20 cellular contexts compared by ENCODE assay signal in the genomic region with DNA sequence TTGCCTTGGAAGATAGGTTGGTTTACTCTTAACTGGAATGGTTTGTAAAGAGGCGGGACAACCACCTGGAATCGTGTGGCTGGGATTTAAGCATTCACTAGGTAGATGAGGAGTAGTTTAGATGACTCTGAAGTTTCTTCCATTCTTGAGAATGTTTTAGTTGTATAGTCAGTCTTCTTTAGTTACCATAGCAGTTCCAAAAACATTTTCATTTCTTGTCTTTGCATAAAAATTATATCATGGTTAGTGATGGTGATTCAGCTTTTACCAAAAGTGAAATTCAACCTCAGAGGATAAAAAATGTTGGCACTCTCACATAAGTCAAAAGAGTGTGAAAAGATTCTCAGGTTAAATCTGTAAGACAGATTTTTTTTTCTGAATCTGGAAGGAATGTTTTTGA.
DNase-seq lines count a peak whose midpoint lies in the region; ATAC-seq and TF ChIP-seq lines count a peak whose summit lies in the region.
"Had no signal": no experiment of that assay in that cellular context is flagged by ENCODE, and none has a peak within 500 bp of the region (broad histone marks: within the 10 kb centered on the region; RNA-seq: fewer than 3 reads in every experiment).

No MANE protein-coding gene starts in this region.

- no peaks in the 10 kb centered on the region for H3K9me3 ChIP-seq in IMR-90 (ENCODE audit: control insufficient read depth, insufficient read depth, low read length)
- H3K9me3 ChIP-seq: A549, MG63 had no signal

- no peaks in the 10 kb centered on the region for H4K20me1 ChIP-seq in IMR-90 (ENCODE audit: insufficient read depth, low read length)

- DNase-seq in activated T-cell treated with anti-CD3 and anti-CD28 coated beads, Interleukin-2, amount 50 U/mL, for 72 hours = no peak
- DNase-seq in activated T-cell treated with anti-CD3 and anti-CD28 coated beads, Interleukin-2, amount 50 U/mL, for 48 hours = no peak
- DNase-seq in IMR-90 (peak; percentile 18), dedifferentiated amniotic fluid mesenchymal stem cell (ENCODE audit: extremely low spot score) (peak; percentile 36), osteocyte (ENCODE audit: extremely low spot score, unreplicated experiment) (no peak), NCI-H524 (lab: John Stamatoyannopoulos, UW) (no peak), NCI-H1436 treated with DMSO at 0.1 percent for 48 hours (lab: John Stamatoyannopoulos, UW) (no peak)
- no peak for DNase-seq in stimulated activated naive CD8-positive, alpha-beta T cell treated with anti-CD3 and anti-CD28 coated beads, Interleukin-15, amount 100 ng/mL, for 72 hours
- DNase-seq: AML-193; Calu3; CD4-positive, CD25-positive, alpha-beta regulatory T cell; DMS79; GOT3; HFFc6; KG1; MG63; NCI-H1092 treated with DMSO at 0.1 percent for 48 hours; NCI-H1694 treated with DMSO at 0.1 percent for 48 hours had no signal

- H3K4ac ChIP-seq in IMR-90 (ENCODE audit: low read depth, low read length) = no peak overlapping the region

- POLR2A ChIA-PET in IMR-90 (lab: Charles Lee; ENCODE audit: unreplicated experiment) = no interaction called here

- H2BK15ac ChIP-seq in IMR-90 (ENCODE audit: low read depth, low read length) = no peak overlapping the region

- H3K23ac ChIP-seq in IMR-90 (ENCODE audit: low read depth, low read length) = no peak overlapping the region

- H3K18ac ChIP-seq in IMR-90 (ENCODE audit: low read depth, low read length) = no peak overlapping the region

- H4K91ac ChIP-seq in IMR-90 (ENCODE audit: insufficient read depth, low read depth, low read length) = no peak overlapping the region

- H2BK20ac ChIP-seq in IMR-90 (ENCODE audit: low read depth, low read length) = no peak overlapping the region

- peaks cover 43% of the 10 kb centered on the region for H3K4me1 Mint-ChIP-seq in activated T-cell treated with anti-CD3 and anti-CD28 coated beads, Interleukin-2, amount 50 U/mL, for 72 hours (ENCODE audit: low read depth)
- peaks cover 5% of the 10 kb centered on the region for H3K4me1 Mint-ChIP-seq in osteocyte (ENCODE audit: unreplicated experiment)
- H3K4me1 Mint-ChIP-seq in stimulated activated naive CD8-positive, alpha-beta T cell treated with anti-CD3 and anti-CD28 coated beads, Interleukin-15, amount 100 ng/mL, for 72 hours = peaks cover 31% of the 10 kb centered on the region

- no peak overlapping the region for H2AFZ ChIP-seq in IMR-90 (replicated peaks; ENCODE audit: low read length, poor library complexity)

- H3K79me1 ChIP-seq in IMR-90 (ENCODE audit: low read depth in 1 of 2, low read length in 2 of 2) = no peaks in the 10 kb centered on the region; a peak in 1 of 4 replicates

- no CpG with 5 or more reads among the region's 2 CpGs for WGBS in IMR-90 (ENCODE audit: extremely low coverage in 2 of 2, insufficient read length in 1 of 2), 2 experiments

- no peak overlapping the region for H4K5ac ChIP-seq in IMR-90 (ENCODE audit: low read depth, low read length)

- no peak overlapping the region for H3K4me3 ChIP-seq in IMR-90 (ENCODE audit: insufficient read depth, low read depth, low read length)
- H3K4me3 ChIP-seq: A549, MG63 had no signal

- TF ChIP-seq CTCF in IMR-90 (conservative IDR thresholded peaks at IDR 0.05; ENCODE audit: low read depth, low read length) (no peak), osteocyte (IDR thresholded peaks at IDR 0.05) (no peak)

- H3K4me2 ChIP-seq in IMR-90 (ENCODE audit: low read depth, low read length) = no peak overlapping the region
- H3K4me2 ChIP-seq: A549 had no signal

- H3K56ac ChIP-seq in IMR-90 (ENCODE audit: extremely low read depth, insufficient read depth, low read length) = no peak overlapping the region

- in situ Hi-C loops in IMR-90 (cut with MboI; ENCODE audit: low sequenced_read_pairs) = no loop called here

- CTCF ChIA-PET in IMR-90 (lab: Yijun Ruan, JAX) = interaction anchor here (0.7 kb wide), 1 partner anchor 88 kb away, joined by 3 read pairs; no protein-coding TSS in a partner anchor

- no peak overlapping the region for H3K9ac ChIP-seq in IMR-90 (ENCODE audit: low read depth, low read length)

- H3K4me3 Mint-ChIP-seq in activated T-cell treated with anti-CD3 and anti-CD28 coated beads, Interleukin-2, amount 50 U/mL, for 72 hours = no peak overlapping the region
- H3K4me3 Mint-ChIP-seq in osteocyte (ENCODE audit: unreplicated experiment) = no peak overlapping the region
- no peak overlapping the region for H3K4me3 Mint-ChIP-seq in stimulated activated naive CD8-positive, alpha-beta T cell treated with anti-CD3 and anti-CD28 coated beads, Interleukin-15, amount 100 ng/mL, for 72 hours
- H3K4me3 Mint-ChIP-seq: CD4-positive, CD25-positive, alpha-beta regulatory T cell; HFFc6 had no signal

- H2AK5ac ChIP-seq in IMR-90 (ENCODE audit: low read depth, low read length) = no peak overlapping the region

- intact Hi-C loops in IMR-90 (cut with micrococcal nuclease) = no loop called here

- peaks cover 17 to 30% of the 10 kb centered on the region in 2 donors for H3K36me3 Mint-ChIP-seq in activated T-cell treated with anti-CD3 and anti-CD28 coated beads, Interleukin-2, amount 50 U/mL, for 72 hours (ENCODE audit: insufficient read depth in 2 of 2)
- peaks cover 21% of the 10 kb centered on the region for H3K36me3 Mint-ChIP-seq in osteocyte (ENCODE audit: unreplicated experiment)

- H3K27me3 Mint-ChIP-seq in activated T-cell treated with anti-CD3 and anti-CD28 coated beads, Interleukin-2, amount 50 U/mL, for 72 hours (ENCODE audit: low read depth) = no peaks in the 10 kb centered on the region
- H3K27me3 Mint-ChIP-seq in osteocyte (ENCODE audit: unreplicated experiment) = no peaks in the 10 kb centered on the region
- H3K27me3 Mint-ChIP-seq in stimulated activated naive CD8-positive, alpha-beta T cell treated with anti-CD3 and anti-CD28 coated beads, Interleukin-15, amount 100 ng/mL, for 72 hours = no peaks in the 10 kb centered on the region
- H3K27me3 Mint-ChIP-seq: CD4-positive, CD25-positive, alpha-beta regulatory T cell had no signal

- no peak overlapping the region for H2AK9ac ChIP-seq in IMR-90 (replicated peaks; ENCODE audit: low read depth, low read length, poor library complexity)

- no peak for TF ChIP-seq RAD21 in IMR-90 (IDR thresholded peaks at IDR 0.05; ENCODE audit: low read length)

- H3K27ac Mint-ChIP-seq in activated T-cell treated with anti-CD3 and anti-CD28 coated beads, Interleukin-2, amount 50 U/mL, for 72 hours = no peak overlapping the region
- H3K27ac Mint-ChIP-seq in osteocyte (ENCODE audit: unreplicated experiment) = peak overlapping the region; percentile 36
- no peak overlapping the region for H3K27ac Mint-ChIP-seq in stimulated activated naive CD8-positive, alpha-beta T cell treated with anti-CD3 and anti-CD28 coated beads, Interleukin-15, amount 100 ng/mL, for 72 hours
- H3K27ac Mint-ChIP-seq: HFFc6 had no signal

- TF ChIP-seq POLR2A in IMR-90 (IDR thresholded peaks at IDR 0.05; ENCODE audit: low read depth, low read length) = no peak

- H3K14ac ChIP-seq in IMR-90 (replicated peaks; ENCODE audit: low read depth, low read length) = no peak overlapping the region

- H4K8ac ChIP-seq in IMR-90 (ENCODE audit: low read depth in 2 of 2, low read length in 2 of 2) = no peak overlapping the region

- BruUV-seq in IMR-90 (replicated peaks; lab: Mats Ljungman, UMichigan) = no TSS peak

- no peaks in the 10 kb centered on the region; the same call in 1 of the 2 replicates for H3K36me3 ChIP-seq in IMR-90 (ENCODE audit: control insufficient read depth, insufficient read depth, low read length)
- H3K36me3 ChIP-seq: MG63 had no signal

- H3K4me1 ChIP-seq in IMR-90 (ENCODE audit: control insufficient read depth, insufficient read depth, low read length) = no peaks in the 10 kb centered on the region
- H3K4me1 ChIP-seq: A549 had no signal

- dilution Hi-C loops in IMR-90 (cut with HindIII; ENCODE audit: low sequenced_read_pairs, unreplicated experiment) = no loop called here

- H3K27me3 ChIP-seq in IMR-90 (ENCODE audit: control insufficient read depth, insufficient read depth, low read length) = no peaks in the 10 kb centered on the region
- H3K27me3 ChIP-seq: MG63 had no signal

- peaks cover 2 to 7% of the 10 kb centered on the region in 2 donors for H3K9me3 Mint-ChIP-seq in activated T-cell treated with anti-CD3 and anti-CD28 coated beads, Interleukin-2, amount 50 U/mL, for 72 hours
- H3K9me3 Mint-ChIP-seq in osteocyte (ENCODE audit: unreplicated experiment) = peaks cover 9% of the 10 kb centered on the region
- H3K9me3 Mint-ChIP-seq in stimulated activated naive CD8-positive, alpha-beta T cell treated with anti-CD3 and anti-CD28 coated beads, Interleukin-15, amount 100 ng/mL, for 72 hours = peaks cover 14 to 24% of the 10 kb centered on the region in 2 donors

- H2BK5ac ChIP-seq in IMR-90 (ENCODE audit: low read depth, low read length, poor library complexity, severe bottlenecking) = no peak overlapping the region

- H2BK120ac ChIP-seq in IMR-90 (ENCODE audit: low read depth, low read length) = no peak overlapping the region

- no peaks in the 10 kb centered on the region for H3K9me1 ChIP-seq in IMR-90 (ENCODE audit: insufficient read depth, low read length)

- no peak overlapping the region for H3K27ac ChIP-seq in IMR-90 (ENCODE audit: insufficient read depth, low read length)
- H3K27ac ChIP-seq: A549 had no signal

- ATAC-seq in activated T-cell treated with anti-CD3 and anti-CD28 coated beads, Interleukin-2, amount 50 U/mL, for 72 hours (replicated peaks in 1 of 2) = peak; percentile 43 to 58
- ATAC-seq in IMR-90 (ENCODE audit: low read depth) = no peak
- ATAC-seq in stimulated activated naive CD8-positive, alpha-beta T cell treated with anti-CD3 and anti-CD28 coated beads, Interleukin-15, amount 100 ng/mL, for 72 hours = no peak
- ATAC-seq: A549, Right ventricle myocardium inferior had no signal

TF ChIP-seq in IMR-90, 13 proteins besides CTCF, POLR2A, EP300 and RAD21:
- TF ChIP-seq NFE2L2 (IDR thresholded peaks at IDR 0.05; ENCODE audit: low read depth, low read length) = no peak
TF ChIP-seq in IMR-90: peak in this region for 0.

Comparison
In these comparisons a context has a peak if more than half of its experiments do, and no peak if none do; other contexts are left out.
1. ATAC-seq: peak in activated T-cell treated with anti-CD3 and anti-CD28 coated beads, Interleukin-2, amount 50 U/mL, for 72 hours (2 of 2); none in IMR-90 (single experiment) and stimulated activated naive CD8-positive, alpha-beta T cell treated with anti-CD3 and anti-CD28 coated beads, Interleukin-15, amount 100 ng/mL, for 72 hours (single experiment).
2. DNase-seq: peak in IMR-90 (single experiment) and dedifferentiated amniotic fluid mesenchymal stem cell (single experiment); none in activated T-cell treated with anti-CD3 and anti-CD28 coated beads, Interleukin-2, amount 50 U/mL, for 72 hours (0 of 2), activated T-cell treated with anti-CD3 and anti-CD28 coated beads, Interleukin-2, amount 50 U/mL, for 48 hours (0 of 2), osteocyte (single experiment), NCI-H524 (0 of 2), stimulated activated naive CD8-positive, alpha-beta T cell treated with anti-CD3 and anti-CD28 coated beads, Interleukin-15, amount 100 ng/mL, for 72 hours (0 of 2) and NCI-H1436 treated with DMSO at 0.1 percent for 48 hours (single experiment).